ENCODE assay signal across 8 cellular contexts in genomic region chr14:69090187-69090789, GRCh38.
DNase-seq lines count a peak whose midpoint lies in the region; ATAC-seq and TF ChIP-seq lines count a peak whose summit lies in the region.

No MANE protein-coding gene starts in this region.

- H3K4me1 Mint-ChIP-seq in CD8-positive, alpha-beta T cell (ENCODE audit: low read depth): peaks cover 16% of the 10 kb centered on the region
- H3K4me1 Mint-ChIP-seq in endodermal cell (peaks cover 28% of the 10 kb centered on the region), osteocyte (ENCODE audit: unreplicated experiment) (peaks cover 73% of the 10 kb centered on the region)

- H2BK15ac ChIP-seq in neuronal stem cell (ENCODE audit: low read length): no peak overlapping the region

- no peaks in the 10 kb centered on the region for H3K27me3 ChIP-seq in CD8-positive, alpha-beta T cell (ENCODE audit: insufficient read depth, low read length)
- H3K27me3 ChIP-seq in H7 (ENCODE audit: control insufficient read depth, insufficient read depth, low read length): no peaks in the 10 kb centered on the region
- H3K27me3 ChIP-seq in endodermal cell (ENCODE audit: control insufficient read depth, insufficient read depth, low read length, poor library complexity, severe bottlenecking): no peaks in the 10 kb centered on the region
- no peaks in the 10 kb centered on the region for H3K27me3 ChIP-seq in neuronal stem cell (ENCODE audit: control insufficient read depth in 3 of 3, insufficient read depth in 3 of 3, low read depth in 1 of 3, low read length in 3 of 3)

- H3K18ac ChIP-seq in neuronal stem cell (ENCODE audit: low read length): no peak overlapping the region

- H3K4me3 ChIP-seq in CD8-positive, alpha-beta T cell (ENCODE audit: low read depth, low read length): no peak overlapping the region
- H3K4me3 ChIP-seq in H7 (ENCODE audit: insufficient read depth, low read depth, low read length): no peak overlapping the region
- no peak overlapping the region for H3K4me3 ChIP-seq in endodermal cell (ENCODE audit: low read length)
- H3K4me3 ChIP-seq in neuronal stem cell (ENCODE audit: low read length in 2 of 2): no peak overlapping the region

- H3K9ac ChIP-seq in endodermal cell (ENCODE audit: extremely low read depth, low read length, poor library complexity, severe bottlenecking): no peak overlapping the region
- H3K9ac ChIP-seq in neuronal stem cell (ENCODE audit: low read depth, low read length, poor library complexity): no peak overlapping the region

- no peak overlapping the region for H3K27ac ChIP-seq in CD8-positive, alpha-beta T cell (ENCODE audit: low read depth, low read length)
- H3K27ac ChIP-seq in endodermal cell (ENCODE audit: low read depth, low read length) (no peak overlapping the region), neuronal stem cell (replicated peaks; ENCODE audit: low read length) (no peak overlapping the region)

- WGBS in endodermal cell (ENCODE audit: insufficient coverage in 1 of 2, insufficient read length in 1 of 2), 2 experiments: 70 to 100% methylated on average over 2 to 4 of the region's 4 CpGs
- no CpG with 5 or more reads among the region's 4 CpGs for WGBS in neuronal stem cell (ENCODE audit: extremely low coverage in 2 of 2, insufficient read length in 2 of 2, insufficient replicate concordance in 1 of 2), 2 donors

- H2BK5ac ChIP-seq in neuronal stem cell (ENCODE audit: low read length): no peak overlapping the region

- no peak overlapping the region for H3K14ac ChIP-seq in neuronal stem cell (ENCODE audit: low read length)

- POLR2A ChIA-PET in CD8-positive, alpha-beta T cell (lab: Charles Lee): interaction anchor here (0.6 to 1.8 kb wide), 2 partner anchors 101 to 179 kb away, joined by 3 read pairs; no protein-coding TSS in a partner anchor

- H4K91ac ChIP-seq in neuronal stem cell (ENCODE audit: low read depth, low read length, poor library complexity): no peak overlapping the region

- H3K9me3 Mint-ChIP-seq in CD8-positive, alpha-beta T cell: no peaks in the 10 kb centered on the region
- H3K9me3 Mint-ChIP-seq in endodermal cell (no peaks in the 10 kb centered on the region), osteocyte (ENCODE audit: unreplicated experiment) (no peaks in the 10 kb centered on the region)

- no peaks in the 10 kb centered on the region for H3K79me1 ChIP-seq in neuronal stem cell (ENCODE audit: low read depth, low read length)

- H3K27ac Mint-ChIP-seq in CD8-positive, alpha-beta T cell: peak overlapping the region; percentile 22
- no peak overlapping the region for H3K27ac Mint-ChIP-seq in endodermal cell
- peak overlapping the region; percentile 59 for H3K27ac Mint-ChIP-seq in osteocyte (ENCODE audit: unreplicated experiment)

- intact Hi-C loops in CD8-positive, alpha-beta T cell (cut with DNase I, micrococcal nuclease): loop anchor here (1.0 to 10.0 kb wide), 6 partner anchors 105 to 228 kb away; no protein-coding TSS in a partner anchor

- no peak overlapping the region for H2BK12ac ChIP-seq in neuronal stem cell (ENCODE audit: low read length)

- peak; percentile 56 for TF ChIP-seq CTCF in CD8-positive, alpha-beta T cell (IDR thresholded peaks at IDR 0.05)
- peak; percentile 92 for TF ChIP-seq CTCF in endodermal cell (conservative IDR thresholded peaks at IDR 0.05)
- TF ChIP-seq CTCF in osteocyte (IDR thresholded peaks at IDR 0.05): peak; percentile 80

- no peak overlapping the region for H2AFZ ChIP-seq in neuronal stem cell (ENCODE audit: low read length)

- ATAC-seq in CD8-positive, alpha-beta T cell: peak; percentile 71
- no peak for ATAC-seq in HG03439 (IDR thresholded peaks at IDR 0.05; ENCODE audit: unreplicated experiment)

- peak in 5 of 7 experiments; percentile 10 to 49 (median 33) for DNase-seq in CD8-positive, alpha-beta T cell
- peak; percentile 34 for DNase-seq in H7
- peak; percentile 8 for DNase-seq in SHP77 treated with DMSO at 0.1 percent for 48 hours (lab: John Stamatoyannopoulos, UW)
- DNase-seq in endodermal cell: peak; percentile 65
- DNase-seq in osteocyte (ENCODE audit: extremely low spot score, unreplicated experiment): no peak
- no peak for DNase-seq in activated effector memory CD4-positive, alpha-beta T cell treated with Interleukin-2 at 50 U/mL for 16 hours
- no peak for DNase-seq in neuronal stem cell (ENCODE audit: low spot score)

- no peaks in the 10 kb centered on the region for H3K27me3 Mint-ChIP-seq in CD8-positive, alpha-beta T cell (ENCODE audit: low read depth)
- H3K27me3 Mint-ChIP-seq in endodermal cell (ENCODE audit: insufficient read depth) (no peaks in the 10 kb centered on the region), osteocyte (ENCODE audit: unreplicated experiment) (no peaks in the 10 kb centered on the region)

- CTCF ChIA-PET in CD8-positive, alpha-beta T cell (lab: Charles Lee): interaction anchor here (1.0 to 5.2 kb wide), 15 partner anchors 8 to 266 kb away, joined by 3 to 56 read pairs (median 4); no protein-coding TSS in a partner anchor

- H3K9me3 ChIP-seq in CD8-positive, alpha-beta T cell (ENCODE audit: low read length): no peaks in the 10 kb centered on the region
- H3K9me3 ChIP-seq in endodermal cell (ENCODE audit: control insufficient read depth, low read length): no peaks in the 10 kb centered on the region
- H3K9me3 ChIP-seq in neuronal stem cell (replicated peaks in 1 of 2; ENCODE audit: control insufficient read depth in 2 of 2, insufficient read depth in 1 of 2, low read depth in 1 of 2, low read length in 2 of 2): no peaks in the 10 kb centered on the region

- peaks cover 16% of the 10 kb centered on the region for H3K36me3 ChIP-seq in CD8-positive, alpha-beta T cell (ENCODE audit: insufficient read depth, low read length)
- H3K36me3 ChIP-seq in H7 (replicated peaks; ENCODE audit: control insufficient read depth, insufficient read depth, low read length) (peaks cover 2% of the 10 kb centered on the region), endodermal cell (ENCODE audit: control insufficient read depth, insufficient read depth, low read length) (peaks cover 71% of the 10 kb centered on the region), neuronal stem cell (replicated peaks in 1 of 2; ENCODE audit: control insufficient read depth in 2 of 2, insufficient read depth in 2 of 2, low read length in 2 of 2) (peaks cover 7 to 69% of the 10 kb centered on the region in 2 donors)

- H2BK120ac ChIP-seq in neuronal stem cell (ENCODE audit: low read depth, low read length): no peak overlapping the region

- no peaks in the 10 kb centered on the region for H3K4me1 ChIP-seq in CD8-positive, alpha-beta T cell (ENCODE audit: insufficient read depth, low read length)
- peaks cover 18% of the 10 kb centered on the region for H3K4me1 ChIP-seq in endodermal cell (ENCODE audit: control insufficient read depth, insufficient read depth, low read length)
- H3K4me1 ChIP-seq in neuronal stem cell (ENCODE audit: control insufficient read depth in 2 of 2, insufficient read depth in 1 of 2, low read depth in 1 of 2, low read length in 2 of 2): peaks cover 11 to 13% of the 10 kb centered on the region in 2 donors

- H3K4ac ChIP-seq in neuronal stem cell (ENCODE audit: low read length): no peak overlapping the region

- H3K4me3 Mint-ChIP-seq in CD8-positive, alpha-beta T cell: no peak overlapping the region
- no peak overlapping the region for H3K4me3 Mint-ChIP-seq in endodermal cell
- H3K4me3 Mint-ChIP-seq in osteocyte (ENCODE audit: unreplicated experiment): no peak overlapping the region

- no peak overlapping the region for H3K4me2 ChIP-seq in neuronal stem cell (ENCODE audit: insufficient read depth, low read length, poor library complexity, severe bottlenecking)

- H3K23ac ChIP-seq in neuronal stem cell (ENCODE audit: low read depth, low read length, poor library complexity): no peak overlapping the region

- no peak overlapping the region for H4K8ac ChIP-seq in neuronal stem cell (ENCODE audit: low read depth, low read length)

- no peak overlapping the region for H2AK5ac ChIP-seq in neuronal stem cell (ENCODE audit: low read depth, low read length)

- peaks cover 76% of the 10 kb centered on the region for H3K36me3 Mint-ChIP-seq in CD8-positive, alpha-beta T cell
- H3K36me3 Mint-ChIP-seq in endodermal cell (ENCODE audit: low read depth) (peaks cover 28% of the 10 kb centered on the region), osteocyte (ENCODE audit: unreplicated experiment) (peaks cover 19% of the 10 kb centered on the region)

Comparison
In these comparisons a context has a peak if more than half of its experiments do, and no peak if none do; other contexts are left out.
1. DNase-seq: peak in CD8-positive, alpha-beta T cell (5 of 7), H7 (single experiment), SHP77 treated with DMSO at 0.1 percent for 48 hours (single experiment) and endodermal cell (single experiment); none in osteocyte (single experiment), activated effector memory CD4-positive, alpha-beta T cell treated with Interleukin-2 at 50 U/mL for 16 hours (single experiment) and neuronal stem cell (single experiment).
2. Peak in every context shown above with its lines, with median percentiles within 50 percentile points of each other: CTCF ChIP-seq.